In genomic region chr12:49345048-49345839, GRCh38 we compare ENCODE assay signal across 6 cellular contexts. TPM values are rescaled to one million over a fixed set of nuclear protein-coding genes. Genes with fewer than 3 reads are reported as not detected.
A peak's percentile ranks its signal among the peaks of the same experiment; 100 is the strongest.
DNase-seq lines count a peak whose midpoint lies in the region; ATAC-seq, FAIRE-seq and TF ChIP-seq lines count a peak whose summit lies in the region.

No MANE protein-coding gene starts in this region.

- POLR2A ChIA-PET in Panc1 (lab: Charles Lee) = no interaction called here

- ATAC-seq in Panc1 (peak; percentile 40), GM18867 (IDR thresholded peaks at IDR 0.05; ENCODE audit: unreplicated experiment) (no peak), GM19397 (IDR thresholded peaks at IDR 0.05; ENCODE audit: unreplicated experiment) (no peak)

- TF ChIP-seq CTCF in Panc1 (IDR thresholded peaks at IDR 0.05) = no peak

- no TSS peak for BruUV-seq in Panc1 (replicated peaks; lab: Mats Ljungman, UMichigan)

- H3K27me3 ChIP-seq in Panc1 (ENCODE audit: control insufficient read depth, insufficient read depth, low read length) = no peaks in the 10 kb centered on the region; the same call in 1 of the 2 replicates

- H3K9me3 ChIP-seq in Panc1 (ENCODE audit: control insufficient read depth, insufficient read depth, low read depth, low read length) (no peaks in the 10 kb centered on the region), iPS-18c (ENCODE audit: control insufficient read depth, insufficient read depth, low read length) (no peaks in the 10 kb centered on the region)

- peaks cover 22% of the 10 kb centered on the region for H3K4me1 ChIP-seq in Panc1 (ENCODE audit: control insufficient read depth, insufficient read depth, low read length)

- H3K4me3 ChIP-seq in Panc1 (ENCODE audit: low read depth in 2 of 2, low read length in 2 of 2) = peak overlapping the region; percentile 31 to 63
- H3K4me3 ChIP-seq in iPS-18c (ENCODE audit: insufficient read depth, low read depth, low read length) = peak overlapping the region; percentile 57

- DNase-seq in GM12891 (ENCODE audit: insufficient read length, low spot score) (peak; percentile 64), Panc1 (ENCODE audit: low read depth, low spot score) (no peak), NCI-H2107 (lab: John Stamatoyannopoulos, UW) (no peak)

- CTCF ChIA-PET in Panc1 (lab: Charles Lee) = no interaction called here

- no peaks in the 10 kb centered on the region for H3K36me3 ChIP-seq in Panc1 (ENCODE audit: control insufficient read depth, insufficient read depth, low read length)

- no peak for TF ChIP-seq POLR2A in GM12891 (IDR thresholded peaks at IDR 0.05; ENCODE audit: low read depth, low read length)

- in situ Hi-C loops in Panc1 (cut with HindIII; ENCODE audit: low pct_unique_long_range_greater_than_20kb, low sequenced_read_pairs) = no loop called here

- intact Hi-C loops in Panc1 (cut with micrococcal nuclease; ENCODE audit: unreplicated experiment) = no loop called here

- no peak overlapping the region for H3K27ac ChIP-seq in Panc1 (ENCODE audit: low read length)

- peak; percentile 55 for FAIRE-seq in GM12891 (lab: Jason Lieb, UNC)

TF ChIP-seq in GM12891, 5 proteins besides CTCF, POLR2A, EP300 and RAD21:
- peak; percentile 92 for TF ChIP-seq PAX5 (IDR thresholded peaks at IDR 0.05; ENCODE audit: insufficient read depth, low read length, severe bottlenecking)
- TF ChIP-seq SPI1 (IDR thresholded peaks at IDR 0.05; ENCODE audit: low read depth, low read length) = no peak
TF ChIP-seq in GM12891: peak in this region for 1.

RNA-seq across cellular contexts. Expression of gene DNAJC22, which starts 1.4 kb away (rescaled TPM):
- 0.08 TPM for polyA plus RNA-seq in GM12891 (2012; ENCODE audit: low read depth, missing spikeins)
- 1.9 TPM for total RNA-seq in Panc1 (2021; ENCODE audit: unreplicated experiment)
- polyA plus RNA-seq in Panc1 (2012; ENCODE audit: insufficient read length) = 0.69 TPM

RNA-seq across cellular contexts. Expression of gene C1QL4, which starts 8.3 kb away (rescaled TPM):
- polyA plus RNA-seq in GM12891 (2012; ENCODE audit: low read depth, missing spikeins) = 0.12 TPM
- 2.1 TPM for total RNA-seq in Panc1 (2021; ENCODE audit: unreplicated experiment)
- polyA plus RNA-seq in Panc1 (2012; ENCODE audit: insufficient read length) = 3.2 TPM

RNA-seq across cellular contexts. Expression of gene SPATS2, which starts 22.0 kb away (rescaled TPM):
- polyA plus RNA-seq in GM12891 (2012; ENCODE audit: low read depth, missing spikeins) = 21.3 TPM
- 56.3 TPM for total RNA-seq in Panc1 (2021; ENCODE audit: unreplicated experiment)
- polyA plus RNA-seq in Panc1 (2012; ENCODE audit: insufficient read length) = 36.5 TPM

RNA-seq across cellular contexts. Expression of gene TROAP, which starts 22.2 kb away (rescaled TPM):
- polyA plus RNA-seq in GM12891 (2012; ENCODE audit: low read depth, missing spikeins) = 20.7 TPM
- total RNA-seq in Panc1 (2021; ENCODE audit: unreplicated experiment) = 50.0 TPM
- polyA plus RNA-seq in Panc1 (2012; ENCODE audit: insufficient read length) = 17.3 TPM

RNA-seq across cellular contexts. Expression of gene PRPH, which starts 50.3 kb away (rescaled TPM):
- polyA plus RNA-seq in GM12891 (2012; ENCODE audit: low read depth, missing spikeins) = 0.08 TPM
- total RNA-seq in Panc1 (2021; ENCODE audit: unreplicated experiment) = 0.39 TPM
- polyA plus RNA-seq in Panc1 (2012; ENCODE audit: insufficient read length) = 1.6 TPM
